In genomic region chr22:39530136-39530535, GRCh38 we compare ENCODE assay signal across 1 cellular context.
TF ChIP-seq lines count a peak whose summit lies in the region.

No MANE protein-coding gene starts in this region.

TF ChIP-seq in GM12878, 131 proteins besides CTCF, POLR2A, EP300 and RAD21:
- TF ChIP-seq DPF2 (IDR thresholded peaks at IDR 0.05) = no peak
- no peak for TF ChIP-seq PML (IDR thresholded peaks at IDR 0.05; ENCODE audit: low read length)
- no peak for TF ChIP-seq PBX3 (IDR thresholded peaks at IDR 0.05; ENCODE audit: insufficient replicate concordance, low read depth, low read length)
- no peak for TF ChIP-seq BMI1 (IDR thresholded peaks at IDR 0.05; ENCODE audit: borderline replicate concordance)
- TF ChIP-seq TBL1XR1 (IDR thresholded peaks at IDR 0.05; ENCODE audit: low read depth, low read length) = no peak
- no peak for TF ChIP-seq E4F1 (IDR thresholded peaks at IDR 0.05; ENCODE audit: borderline replicate concordance, partially characterized antibody)
- TF ChIP-seq NR2F1 (conservative IDR thresholded peaks at IDR 0.05) = no peak
- no peak for TF ChIP-seq SKIL (IDR thresholded peaks at IDR 0.05; ENCODE audit: low read depth, poor library complexity, severe bottlenecking)
- no peak for TF ChIP-seq NBN (IDR thresholded peaks at IDR 0.05)
- no peak for TF ChIP-seq STAT3 (IDR thresholded peaks at IDR 0.05; ENCODE audit: low read depth, low read length)
- TF ChIP-seq GATAD2B (conservative IDR thresholded peaks at IDR 0.05; ENCODE audit: low read depth) = no peak
- no peak for TF ChIP-seq E2F8 (IDR thresholded peaks at IDR 0.05; ENCODE audit: low read depth, partially characterized antibody)
- no peak for TF ChIP-seq SRF (IDR thresholded peaks at IDR 0.05; ENCODE audit: low read depth in 2 of 2, low read length in 2 of 2)
- TF ChIP-seq MXI1 (IDR thresholded peaks at IDR 0.05; ENCODE audit: low read depth, low read length) = no peak
- no peak for TF ChIP-seq BRCA1 (IDR thresholded peaks at IDR 0.05; ENCODE audit: low read depth, low read length)
TF ChIP-seq in GM12878: peak in this region for 0.
